ENCODE assay signal across 11 cellular contexts in genomic region chr3:133944181-133944580, GRCh38. TPM values are rescaled to one million over a fixed set of nuclear protein-coding genes. Genes with fewer than 3 reads are reported as not detected.
A peak's percentile ranks its signal among the peaks of the same experiment; 100 is the strongest.
DNase-seq lines count a peak whose midpoint lies in the region; TF ChIP-seq lines count a peak whose summit lies in the region.
"Had no signal": no experiment of that assay in that cellular context is flagged by ENCODE, and none has a peak within 500 bp of the region (broad histone marks: within the 10 kb centered on the region; RNA-seq: fewer than 3 reads in every experiment).

No MANE protein-coding gene starts in this region.

- no peak for TF ChIP-seq CTCF in 22Rv1 (IDR thresholded peaks at IDR 0.05)
- TF ChIP-seq CTCF in coronary artery (IDR thresholded peaks at IDR 0.05): no peak

- DNase-seq in M059J (ENCODE audit: low read depth) (peak; percentile 93), coronary artery (ENCODE audit: low spot score) (peak; percentile 61), lung microvascular endothelial cell (ENCODE audit: low read depth in 2 of 2) (peak; percentile 22 to 63), OCI-M2 (lab: John Stamatoyannopoulos, UW; ENCODE audit: unreplicated experiment) (no peak), NCI-H187 treated with DMSO at 0.1 percent for 48 hours (lab: John Stamatoyannopoulos, UW) (no peak), NOMO-1 (lab: John Stamatoyannopoulos, UW; ENCODE audit: unreplicated experiment in 2 of 2) (no peak), middle frontal gyrus (ENCODE audit: extremely low spot score, low spot score) (no peak)
- DNase-seq: activated effector memory CD4-positive, alpha-beta T cell treated with Interleukin-2 at 50 U/mL for 16 hours; effector memory CD4-positive, alpha-beta T cell; NCI-H1417 had no signal

- H3K4me3 ChIP-seq in coronary artery: no peak overlapping the region

- peak overlapping the region; percentile 81 for H3K27ac ChIP-seq in 22Rv1
- peak overlapping the region in 1 of 2 donors; percentile 69 for H3K27ac ChIP-seq in coronary artery

RNA-seq across cellular contexts. Expression of gene RAB6B, which starts 48.5 kb away (rescaled TPM):
- 0.25 and 0.62 TPM in 2 replicates for total RNA-seq in M059J (2014; rRNA removed; shearing (Covaris generic))
- total RNA-seq in lung microvascular endothelial cell: 0.65 and 2.2 TPM in 2 replicates

Comparison
In these comparisons a context has a peak if more than half of its experiments do, and no peak if none do; other contexts are left out.
1. DNase-seq: peak in M059J (single experiment), coronary artery (single experiment) and lung microvascular endothelial cell (2 of 2); none in OCI-M2 (single experiment), NCI-H187 treated with DMSO at 0.1 percent for 48 hours (single experiment), NOMO-1 (0 of 2) and middle frontal gyrus (single experiment).